ENCODE assay signal across 8 cellular contexts in genomic region chr11:3808846-3809623, GRCh38. TPM values are rescaled to one million over a fixed set of nuclear protein-coding genes. Genes with fewer than 3 reads are reported as not detected.
DNase-seq lines count a peak whose midpoint lies in the region; ATAC-seq and TF ChIP-seq lines count a peak whose summit lies in the region.

No MANE protein-coding gene starts in this region.

- H3K4me3 ChIP-seq in kidney epithelial cell (ENCODE audit: low read depth, low read length) = peak overlapping the region; percentile 65

- in situ Hi-C loops in KBM-7 (cut with MboI; ENCODE audit: low pct_unique_long_range_greater_than_20kb, low sequenced_read_pairs) (no loop called here), T47D (cut with HindIII; ENCODE audit: low pct_unique_long_range_greater_than_20kb, low sequenced_read_pairs) (no loop called here)

- DNase-seq in DMS 273 (lab: John Stamatoyannopoulos, UW; ENCODE audit: unreplicated experiment) (peak; percentile 52), DMS 273 treated with DMSO at 0.1 percent for 48 hours (lab: John Stamatoyannopoulos, UW) (no peak), KBM-7 (peak; percentile 71), SIG-M5 treated with dmso at 0.1 percent for 504 hours (lab: John Stamatoyannopoulos, UW; ENCODE audit: unreplicated experiment) (peak; percentile 64), T47D (ENCODE audit: low read depth in 1 of 2, low spot score in 1 of 2) (peak; percentile 56 to 81), kidney epithelial cell (ENCODE audit: low read depth) (no peak)
- peak; percentile 21 for DNase-seq in stimulated activated naive CD4-positive, alpha-beta T cell treated with Interleukin-2 at 50 U/mL for 16 hours (lab: John Stamatoyannopoulos, UW)

- H3K27me3 ChIP-seq in kidney epithelial cell (ENCODE audit: control insufficient read depth, insufficient read depth, low read length) = no peaks in the 10 kb centered on the region

- peak; percentile 50 for TF ChIP-seq CTCF in kidney epithelial cell (IDR thresholded peaks at IDR 0.05; ENCODE audit: insufficient read depth, low read length, poor library complexity, severe bottlenecking)

- H3K36me3 ChIP-seq in kidney epithelial cell (ENCODE audit: control insufficient read depth, insufficient read depth, low read length) = no peaks in the 10 kb centered on the region

- peak; percentile 59 for ATAC-seq in GM21825 (IDR thresholded peaks at IDR 0.05; ENCODE audit: unreplicated experiment)

RNA-seq across cellular contexts. Expression of gene PGAP2, which starts 0.7 kb away (rescaled TPM):
- total RNA-seq in kidney epithelial cell = 20.3 and 20.6 TPM in 2 replicates

RNA-seq across cellular contexts. Expression of gene NUP98, which starts 11.7 kb away (rescaled TPM):
- 73.4 and 94.0 TPM in 2 replicates for total RNA-seq in kidney epithelial cell

RNA-seq across cellular contexts. Expression of gene RHOG, which starts 31.7 kb away (rescaled TPM):
- total RNA-seq in kidney epithelial cell = 30.3 and 46.8 TPM in 2 replicates

RNA-seq across cellular contexts. Expression of gene STIM1, which starts 46.4 kb away (rescaled TPM):
- total RNA-seq in kidney epithelial cell = 25.4 and 35.3 TPM in 2 replicates

Comparison
In these comparisons a context has a peak if more than half of its experiments do, and no peak if none do; other contexts are left out.
1. DNase-seq: peak in DMS 273 (single experiment), KBM-7 (single experiment), SIG-M5 treated with dmso at 0.1 percent for 504 hours (single experiment), T47D (2 of 2) and stimulated activated naive CD4-positive, alpha-beta T cell treated with Interleukin-2 at 50 U/mL for 16 hours (single experiment); none in DMS 273 treated with DMSO at 0.1 percent for 48 hours (single experiment) and kidney epithelial cell (single experiment).